ENCODE assay signal across 24 cellular contexts in genomic region chr12:121198949-121199348, GRCh38.
"Had no signal": no experiment of that assay in that cellular context is flagged by ENCODE, and none has a peak within 500 bp of the region (broad histone marks: within the 10 kb centered on the region; RNA-seq: fewer than 3 reads in every experiment).

No MANE protein-coding gene starts in this region.

- H3K9me3 ChIP-seq: left lung, lower lobe of right lung, ovary, right atrium auricular region, suprapubic skin, thoracic aorta, tibial artery, upper lobe of right lung had no signal

- H3K27ac ChIP-seq: left lung, lower lobe of right lung, ovary, right atrium auricular region, skin epidermis, suprapubic skin, thoracic aorta, tibial artery, upper lobe of right lung had no signal

- H3K36me3 ChIP-seq: left lung, lower lobe of right lung, ovary, right atrium auricular region, suprapubic skin, thoracic aorta, tibial artery, upper lobe of right lung had no signal

- H3K27me3 ChIP-seq: left lung, ovary, right atrium auricular region, suprapubic skin, tibial artery, upper lobe of right lung had no signal

- H3K4me1 ChIP-seq: lower lobe of right lung, right atrium auricular region, tibial artery, upper lobe of right lung had no signal

- H3K4me3 ChIP-seq: left lung, lower lobe of right lung, ovary, right atrium auricular region, skin epidermis, suprapubic skin, thoracic aorta, tibial artery, upper lobe of right lung had no signal

- ATAC-seq: left colon; left lung; lower lobe of right lung; sciatic nerve; stimulated activated naive B cell treated with anti-CD40 and anti-IgM and Interleukin-4, amounts not matched to agents 10 μg/mL and 1 μg/mL and 100 μg/mL, for 72 hours; upper lobe of right lung had no signal

- DNase-seq: hippocampal formation; kidney; left colon; left lung; lower lobe of right lung; mammary epithelial cell; mesenchymal stem cell; naive B cell; natural killer cell; ovary; stimulated activated CD4-positive, alpha-beta T cell treated with anti-CD3 and anti-CD28 coated beads, Interleukin-12 subunit alpha, Interleukin-12 subunit beta, amount 100 ng/mL, for 4 hours; stimulated activated CD4-positive, alpha-beta T cell treated with anti-CD3 and anti-CD28 coated beads, Interleukin-15, amount 100 ng/mL, for 24 hours; stimulated activated CD4-positive, alpha-beta T cell treated with anti-CD3 and anti-CD28 coated beads, Interleukin-2, amount 100 ng/mL, for 24 hours; stimulated activated CD4-positive, alpha-beta T cell treated with anti-CD3 and anti-CD28 coated beads, Interleukin-4, amount 100 ng/mL, for 1 hour; stimulated activated naive B cell treated with anti-CD40 and anti-IgM and Interleukin-4, amounts not matched to agents 10 μg/mL and 1 μg/mL and 100 μg/mL, for 72 hours; tibial artery; trophoblast cell; upper lobe of right lung had no signal

- FAIRE-seq: kidney, urothelium cell line had no signal
